7 cellular contexts compared by ENCODE assay signal in the genomic region with DNA sequence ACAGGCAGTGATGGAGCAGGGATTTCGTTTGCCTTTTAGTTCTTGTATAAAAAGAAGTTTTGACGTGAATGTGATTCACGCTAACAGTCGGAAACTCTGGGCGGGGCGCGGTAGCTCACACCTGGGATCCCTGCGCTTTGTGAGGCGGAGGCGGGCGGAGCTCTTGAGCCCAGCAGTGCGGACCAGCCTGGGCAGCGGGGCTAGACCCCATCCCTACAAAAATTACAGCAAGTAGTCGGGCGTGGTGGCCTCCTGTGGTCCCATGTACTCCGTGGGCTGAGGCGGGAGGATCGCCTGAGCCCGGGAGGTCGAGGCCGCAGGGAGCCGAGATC.
A peak's percentile ranks its signal among the peaks of the same experiment; 100 is the strongest.
DNase-seq lines count a peak whose midpoint lies in the region; ATAC-seq and TF ChIP-seq lines count a peak whose summit lies in the region.
"Not testable (repeated sequence)": the region's sequence is repeated elsewhere in the genome, so short reads cannot be mapped to it uniquely, and the experiment has no call there.

No MANE protein-coding gene starts in this region.

- H3K4me1 ChIP-seq in PC-3 (ENCODE audit: insufficient read depth, low read length) = not testable (repeated sequence)

- not testable (repeated sequence) for H3K9me3 Mint-ChIP-seq in activated naive CD8-positive, alpha-beta T cell treated with anti-CD3 and anti-CD28 coated beads, Interleukin-2, amount 10 ng/mL, durations not matched to agents 7 days and 5 days; memory B cell

- ATAC-seq in GM18858 (IDR thresholded peaks at IDR 0.05; ENCODE audit: unreplicated experiment) (peak; percentile 23), GM19452 (IDR thresholded peaks at IDR 0.05; ENCODE audit: unreplicated experiment) (peak; percentile 35), GM21825 (IDR thresholded peaks at IDR 0.05; ENCODE audit: unreplicated experiment) (peak; percentile 22), HG03060 (IDR thresholded peaks at IDR 0.05; ENCODE audit: low read depth, unreplicated experiment) (peak; percentile 10), PC-3 (peak; percentile 52), memory B cell (ENCODE audit: low read depth) (peak; percentile 59)
- ATAC-seq in activated naive CD8-positive, alpha-beta T cell treated with anti-CD3 and anti-CD28 coated beads, Interleukin-2, amount 10 ng/mL, durations not matched to agents 7 days and 5 days (ENCODE audit: low read depth) = peak; percentile 55

- H3K4me2 ChIP-seq in PC-3 (ENCODE audit: low read length) = not testable (repeated sequence)

- not testable (repeated sequence) for H4K20me1 ChIP-seq in PC-3 (ENCODE audit: low read length)

- intact Hi-C loops in PC-3 (cut with micrococcal nuclease) = not testable (repeated sequence)

- H3K36me3 Mint-ChIP-seq in activated naive CD8-positive, alpha-beta T cell treated with anti-CD3 and anti-CD28 coated beads, Interleukin-2, amount 10 ng/mL, durations not matched to agents 7 days and 5 days; memory B cell: not testable (repeated sequence)

- not testable (repeated sequence) for H3K9ac ChIP-seq in PC-3 (ENCODE audit: low read length)

- H3K27me3 Mint-ChIP-seq in activated naive CD8-positive, alpha-beta T cell treated with anti-CD3 and anti-CD28 coated beads, Interleukin-2, amount 10 ng/mL, durations not matched to agents 7 days and 5 days; memory B cell: not testable (repeated sequence)

- H3K27ac Mint-ChIP-seq in activated naive CD8-positive, alpha-beta T cell treated with anti-CD3 and anti-CD28 coated beads, Interleukin-2, amount 10 ng/mL, durations not matched to agents 7 days and 5 days; memory B cell: not testable (repeated sequence)

- not testable (repeated sequence) for H3K9me3 ChIP-seq in PC-3 (ENCODE audit: low read length)

- H3K27me3 ChIP-seq in PC-3 (ENCODE audit: low read length) = not testable (repeated sequence)

- not testable (repeated sequence) for H2AFZ ChIP-seq in PC-3 (ENCODE audit: low read length)

- not testable (repeated sequence) for H3F3A ChIP-seq in PC-3 (ENCODE audit: low read length, unreplicated experiment)

- H3K27ac ChIP-seq in PC-3 (ENCODE audit: low read length) = not testable (repeated sequence)

- H3K79me2 ChIP-seq in PC-3 (ENCODE audit: low read length) = not testable (repeated sequence)

- peaks cover 13% of the 10 kb centered on the region for H3K4me1 Mint-ChIP-seq in activated naive CD8-positive, alpha-beta T cell treated with anti-CD3 and anti-CD28 coated beads, Interleukin-2, amount 10 ng/mL, durations not matched to agents 7 days and 5 days
- not testable (repeated sequence) for H3K4me1 Mint-ChIP-seq in memory B cell

- not testable (repeated sequence) for H3K9me2 ChIP-seq in PC-3 (replicated peaks; ENCODE audit: low read length)

- POLR2A ChIA-PET in PC-3 (lab: Charles Lee; ENCODE audit: unreplicated experiment) = not testable (repeated sequence)
- POLR2A ChIA-PET in activated naive CD8-positive, alpha-beta T cell treated with anti-CD3 and anti-CD28 coated beads, Interleukin-2, amount 10 ng/mL, durations not matched to agents 7 days and 5 days (lab: Charles Lee) = interaction anchor here (0.6 kb wide), 1 partner anchor 63 kb away, joined by 5 read pairs; no protein-coding TSS in a partner anchor

- BruUV-seq in PC-3 (replicated peaks; lab: Mats Ljungman, UMichigan) = TSS peak; percentile 69

- CTCF ChIA-PET in PC-3 (lab: Charles Lee) = not testable (repeated sequence)

- DNase-seq in PC-3; activated naive CD8-positive, alpha-beta T cell treated with anti-CD3 and anti-CD28 coated beads, Interleukin-2, amount 10 ng/mL, durations not matched to agents 7 days and 5 days; memory B cell (ENCODE audit: low spot score in 2 of 2): not testable (repeated sequence)

- not testable (repeated sequence) for TF ChIP-seq CTCF in PC-3 (conservative IDR thresholded peaks at IDR 0.05; ENCODE audit: low read depth, low read length)

- not testable (repeated sequence) for H3K4me3 Mint-ChIP-seq in activated naive CD8-positive, alpha-beta T cell treated with anti-CD3 and anti-CD28 coated beads, Interleukin-2, amount 10 ng/mL, durations not matched to agents 7 days and 5 days; memory B cell

- H3K36me3 ChIP-seq in PC-3 (ENCODE audit: low read depth, low read length) = not testable (repeated sequence)

- H3K4me3 ChIP-seq in PC-3 (ENCODE audit: low read length) = not testable (repeated sequence)
